Comparison of ENCODE assay signal across 1 cellular context in genomic region chr10:133254421-133255120, GRCh38.
A peak's percentile ranks its signal among the peaks of the same experiment; 100 is the strongest.
TF ChIP-seq lines count a peak whose summit lies in the region.

No MANE protein-coding gene starts in this region.

TF ChIP-seq in K562, 482 proteins besides CTCF, POLR2A, EP300 and RAD21:
- TF ChIP-seq KDM1A (IDR thresholded peaks at IDR 0.05) (peak in 1 of 2 experiments; percentile 67; a peak in 1 of 4 replicates), TFE3 (CRISPR knock-in tag; IDR thresholded peaks at IDR 0.05) (peak; percentile 26; the same call in 1 of the 2 replicates), BRF1 (IDR thresholded peaks at IDR 0.05; ENCODE audit: borderline replicate concordance, extremely low read depth, insufficient read length) (no peak)
